14 cellular contexts compared by ENCODE assay signal in the genomic region with DNA sequence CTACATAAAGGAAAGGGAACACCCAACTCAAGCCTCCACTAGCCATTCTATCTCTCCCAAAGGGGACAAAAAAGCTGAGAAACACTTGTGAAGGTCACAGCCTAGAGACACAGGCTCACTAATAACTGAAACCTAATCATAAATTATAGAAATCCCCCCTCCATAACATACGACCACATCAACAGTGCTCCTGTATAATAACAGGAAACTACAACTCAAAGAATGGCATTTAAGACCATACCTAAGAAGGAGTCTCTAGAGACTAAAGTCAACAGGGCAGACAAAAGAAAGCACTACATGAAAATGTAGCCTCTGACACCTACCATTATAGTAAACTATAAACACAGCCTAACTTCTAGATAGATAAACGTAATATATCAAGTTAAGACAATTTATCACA.
"Had no signal": no experiment of that assay in that cellular context is flagged by ENCODE, and none has a peak within 500 bp of the region (broad histone marks: within the 10 kb centered on the region; RNA-seq: fewer than 3 reads in every experiment).

No MANE protein-coding gene starts in this region.

- H3K4me3 Mint-ChIP-seq: brain; dendritic cell treated with granulocyte-macrophage colony-stimulating factor and Interleukin-4, amounts not matched to agents 40 ng/mL and 50 ng/mL, for 4 days; neural crest cell; T-helper 1 cell treated with Interleukin-12 subunit alpha and Interleukin-12 subunit beta and Interleukin-4 antibody, amounts not matched to agents 30 μg/mL and 1 μg/mL, for 36 hours; WTC11 had no signal

- H3K9me3 Mint-ChIP-seq: dendritic cell treated with granulocyte-macrophage colony-stimulating factor and Interleukin-4, amounts not matched to agents 40 ng/mL and 50 ng/mL, for 4 days; neural crest cell; WTC11 had no signal

- H3K4me1 Mint-ChIP-seq: brain, neural crest cell had no signal

- DNase-seq: activated CD4-positive, alpha-beta T cell treated with anti-CD3 and anti-CD28 coated beads, Interleukin-2, amount 50 U/mL, for 1 hour; activated CD8-positive, alpha-beta memory T cell treated with anti-CD3 and anti-CD28 coated beads, Interleukin-2, amount 50 U/mL, for 4 hours; activated gamma-delta T cell; amygdala; left lung; mesenchymal stem cell; stimulated activated CD4-positive, alpha-beta T cell treated with anti-CD3 and anti-CD28 coated beads, Interleukin-15, amount 100 ng/mL, for 24 hours; stimulated activated CD4-positive, alpha-beta T cell treated with anti-CD3 and anti-CD28 coated beads, Interleukin-4, amount 100 ng/mL, for 4 hours had no signal

- H3K27ac Mint-ChIP-seq: brain; dendritic cell treated with granulocyte-macrophage colony-stimulating factor and Interleukin-4, amounts not matched to agents 40 ng/mL and 50 ng/mL, for 4 days; T-helper 1 cell treated with Interleukin-12 subunit alpha and Interleukin-12 subunit beta and Interleukin-4 antibody, amounts not matched to agents 30 μg/mL and 1 μg/mL, for 36 hours; WTC11 had no signal

- ATAC-seq: gastroesophageal sphincter, left lung, WTC11 had no signal

- H3K27me3 Mint-ChIP-seq: dendritic cell treated with granulocyte-macrophage colony-stimulating factor and Interleukin-4, amounts not matched to agents 40 ng/mL and 50 ng/mL, for 4 days had no signal

- H3K36me3 Mint-ChIP-seq: brain, WTC11 had no signal
